18 cellular contexts compared by ENCODE assay signal in the genomic region with DNA sequence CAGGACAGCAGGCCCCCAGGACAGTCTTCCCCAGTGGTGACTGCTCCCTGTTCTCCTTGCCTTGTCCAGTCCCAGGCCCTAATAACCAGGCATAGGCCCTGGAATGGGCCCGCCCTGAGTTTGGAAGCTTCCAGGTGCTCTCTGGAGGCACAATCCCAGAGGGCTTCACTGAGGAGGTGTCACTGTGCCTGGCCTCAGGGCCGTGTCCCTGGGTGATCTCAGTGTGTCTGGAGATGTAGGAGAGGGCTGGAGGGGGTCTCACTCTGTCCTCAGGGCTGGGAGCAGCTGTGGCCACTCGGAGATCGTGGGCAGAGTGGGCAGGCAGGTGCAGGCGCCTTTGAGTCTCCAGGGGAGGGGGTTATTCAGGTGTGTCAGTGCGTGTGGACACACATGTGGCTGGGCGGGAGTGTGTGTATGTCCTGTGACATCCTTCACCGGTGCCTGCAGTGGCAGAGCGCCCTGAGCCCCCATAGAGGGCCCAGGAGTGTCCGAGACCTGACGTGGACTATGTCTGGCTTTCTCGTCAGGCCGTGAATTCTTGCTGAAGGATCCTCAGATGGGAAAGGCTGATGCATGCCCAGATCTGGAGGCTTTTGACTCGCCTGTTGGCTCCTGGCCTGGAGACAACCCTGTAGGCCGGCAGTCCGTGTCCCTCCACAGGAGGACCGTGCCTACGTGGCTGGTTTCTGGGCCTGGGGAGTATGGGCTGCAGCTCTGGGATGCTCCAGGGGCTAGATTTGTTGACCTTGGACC. TPM values are rescaled to one million over a fixed set of nuclear protein-coding genes. Genes with fewer than 3 reads are reported as not detected.
A peak's percentile ranks its signal among the peaks of the same experiment; 100 is the strongest.
DNase-seq lines count a peak whose midpoint lies in the region; ATAC-seq and TF ChIP-seq lines count a peak whose summit lies in the region.
"Had no signal": no experiment of that assay in that cellular context is flagged by ENCODE, and none has a peak within 500 bp of the region (broad histone marks: within the 10 kb centered on the region; RNA-seq: fewer than 3 reads in every experiment).

No MANE protein-coding gene starts in this region.

- H3K9me3 ChIP-seq in heart right ventricle (no peaks in the 10 kb centered on the region), neuronal stem cell (replicated peaks in 1 of 2; ENCODE audit: control insufficient read depth in 2 of 2, insufficient read depth in 1 of 2, low read depth in 1 of 2, low read length in 2 of 2) (no peaks in the 10 kb centered on the region), aorta (ENCODE audit: control insufficient read depth, low read length) (no peaks in the 10 kb centered on the region), mesenchymal stem cell (ENCODE audit: control insufficient read depth, low read length) (no peaks in the 10 kb centered on the region)
- H3K9me3 ChIP-seq: vagina had no signal

- H3K27ac ChIP-seq in heart right ventricle (no peak overlapping the region), neuronal stem cell (replicated peaks; ENCODE audit: low read length) (no peak overlapping the region), aorta (ENCODE audit: low read depth in 1 of 2, low read length in 2 of 2) (no peak overlapping the region), mesenchymal stem cell (ENCODE audit: low read length, poor library complexity, severe bottlenecking) (no peak overlapping the region)
- H3K27ac ChIP-seq: RWPE1, skin epidermis, vagina had no signal

- H3K23ac ChIP-seq in neuronal stem cell (ENCODE audit: low read depth, low read length, poor library complexity) (no peak overlapping the region), mesenchymal stem cell (ENCODE audit: low read length in 2 of 2) (no peak overlapping the region)

- H3K14ac ChIP-seq in neuronal stem cell (ENCODE audit: low read length): no peak overlapping the region
- H3K14ac ChIP-seq in mesenchymal stem cell (ENCODE audit: low read length in 2 of 2): no peak overlapping the region

- no peak overlapping the region for H3K4me2 ChIP-seq in neuronal stem cell (ENCODE audit: insufficient read depth, low read length, poor library complexity, severe bottlenecking)
- no peak overlapping the region for H3K4me2 ChIP-seq in mesenchymal stem cell (ENCODE audit: low read length, poor library complexity, severe bottlenecking)

- H2AFZ ChIP-seq in neuronal stem cell (ENCODE audit: low read length) (no peak overlapping the region), mesenchymal stem cell (ENCODE audit: low read depth, low read length) (no peak overlapping the region)

- H3K36me3 ChIP-seq in heart right ventricle (no peaks in the 10 kb centered on the region), neuronal stem cell (replicated peaks in 1 of 2; ENCODE audit: control insufficient read depth in 2 of 2, insufficient read depth in 2 of 2, low read length in 2 of 2) (no peaks in the 10 kb centered on the region), aorta (ENCODE audit: control insufficient read depth in 1 of 2, insufficient read depth in 2 of 2, low read length in 1 of 2) (no peaks in the 10 kb centered on the region), mesenchymal stem cell (ENCODE audit: control insufficient read depth in 1 of 2, insufficient read depth in 2 of 2, low read depth in 1 of 2, low read length in 2 of 2) (no peaks in the 10 kb centered on the region)
- H3K36me3 ChIP-seq: vagina had no signal

- H2AK5ac ChIP-seq in neuronal stem cell (ENCODE audit: low read depth, low read length) (peak overlapping the region; percentile 61), mesenchymal stem cell (ENCODE audit: low read length, severe bottlenecking) (no peak overlapping the region)

- intact Hi-C loops in Right ventricle myocardium superior (cut with DNase I): loop anchor here (10.0 kb wide), 1 partner anchor 68 kb away; a partner anchor contains a TSS
- intact Hi-C loops in heart right ventricle (cut with DNase I): no loop called here
- intact Hi-C loops in aorta (cut with DNase I): no loop called here

- peak overlapping the region; percentile 11 for H2BK15ac ChIP-seq in neuronal stem cell (ENCODE audit: low read length)
- H2BK15ac ChIP-seq in mesenchymal stem cell (ENCODE audit: low read depth, poor library complexity, severe bottlenecking): no peak overlapping the region

- H3K9ac ChIP-seq in neuronal stem cell (ENCODE audit: low read depth, low read length, poor library complexity): peak overlapping the region; percentile 21
- no peak overlapping the region for H3K9ac ChIP-seq in mesenchymal stem cell (ENCODE audit: low read length)

- ATAC-seq in Right ventricle myocardium superior (ENCODE audit: poor library complexity) (no peak), heart right ventricle (no peak), aorta (ENCODE audit: low FRiP score) (no peak), HG03095 (IDR thresholded peaks at IDR 0.05; ENCODE audit: unreplicated experiment) (no peak)

- H4K91ac ChIP-seq in neuronal stem cell (ENCODE audit: low read depth, low read length, poor library complexity) (peak overlapping the region; percentile 53), mesenchymal stem cell (ENCODE audit: low read length) (no peak overlapping the region)

- 81 to 82% methylated on average over 18 of the region's 18 CpGs for WGBS in heart right ventricle, 2 donors
- no CpG with 5 or more reads among the region's 18 CpGs for WGBS in neuronal stem cell (ENCODE audit: extremely low coverage in 2 of 2, insufficient read length in 2 of 2, insufficient replicate concordance in 1 of 2), 2 donors
- 78% methylated on average over 18 of the region's 18 CpGs for WGBS in aorta, 2 donors
- 87% methylated on average over 18 of the region's 18 CpGs for WGBS in mesenchymal stem cell

- no peak overlapping the region for H2BK12ac ChIP-seq in neuronal stem cell (ENCODE audit: low read length)
- no peak overlapping the region for H2BK12ac ChIP-seq in mesenchymal stem cell (ENCODE audit: low read length in 2 of 2)

- H2BK5ac ChIP-seq in neuronal stem cell (ENCODE audit: low read length): peak overlapping the region; percentile 13
- H2BK5ac ChIP-seq in mesenchymal stem cell (ENCODE audit: low read depth, low read length, poor library complexity, severe bottlenecking): no peak overlapping the region

- H3K18ac ChIP-seq in neuronal stem cell (ENCODE audit: low read length): peak overlapping the region; percentile 17
- H3K18ac ChIP-seq in mesenchymal stem cell (ENCODE audit: low read depth in 1 of 2, low read length in 2 of 2): no peak overlapping the region

- H3K79me1 ChIP-seq in neuronal stem cell (ENCODE audit: low read depth, low read length) (peaks cover 3% of the 10 kb centered on the region), mesenchymal stem cell (replicated peaks; ENCODE audit: low read length, poor library complexity, severe bottlenecking) (no peaks in the 10 kb centered on the region)

- H3K4me1 ChIP-seq in heart right ventricle (no peaks in the 10 kb centered on the region), neuronal stem cell (ENCODE audit: control insufficient read depth in 2 of 2, insufficient read depth in 1 of 2, low read depth in 1 of 2, low read length in 2 of 2) (peaks cover 0 to 2% of the 10 kb centered on the region in 2 donors), aorta (ENCODE audit: control insufficient read depth in 1 of 2, insufficient read depth in 2 of 2, low read length in 2 of 2) (no peaks in the 10 kb centered on the region), mesenchymal stem cell (ENCODE audit: control insufficient read depth, insufficient read depth, low read depth, low read length) (peaks cover 3% of the 10 kb centered on the region)
- H3K4me1 ChIP-seq: vagina had no signal

- H3K4ac ChIP-seq in neuronal stem cell (ENCODE audit: low read length) (no peak overlapping the region), mesenchymal stem cell (ENCODE audit: low read depth in 1 of 2, low read length in 2 of 2) (no peak overlapping the region)

- H4K8ac ChIP-seq in neuronal stem cell (ENCODE audit: low read depth, low read length) (no peak overlapping the region), mesenchymal stem cell (ENCODE audit: low read length) (no peak overlapping the region)

- peak overlapping the region; percentile 31 for H2BK120ac ChIP-seq in neuronal stem cell (ENCODE audit: low read depth, low read length)
- H2BK120ac ChIP-seq in mesenchymal stem cell (ENCODE audit: low read depth, low read length): no peak overlapping the region

- H3K4me3 ChIP-seq in heart right ventricle: no peak overlapping the region
- H3K4me3 ChIP-seq in neuronal stem cell (ENCODE audit: low read length in 2 of 2): no peak overlapping the region
- no peak overlapping the region for H3K4me3 ChIP-seq in aorta (ENCODE audit: low read length in 2 of 2)
- no peak overlapping the region for H3K4me3 ChIP-seq in mesenchymal stem cell (ENCODE audit: insufficient read depth in 1 of 2, low read depth in 1 of 2, low read length in 2 of 2)
- H3K4me3 ChIP-seq: skin epidermis, vagina had no signal

- TF ChIP-seq CTCF in heart right ventricle (IDR thresholded peaks at IDR 0.05): no peak

- H3K27me3 ChIP-seq in heart right ventricle (peaks cover 0 to 5% (median 0%) of the 10 kb centered on the region in 7 donors), neuronal stem cell (ENCODE audit: control insufficient read depth in 3 of 3, insufficient read depth in 3 of 3, low read depth in 1 of 3, low read length in 3 of 3) (peaks cover 0 to 65% (median 0%) of the 10 kb centered on the region in 3 experiments), aorta (ENCODE audit: control insufficient read depth in 1 of 2, insufficient read depth in 2 of 2, low read length in 1 of 2) (no peaks in the 10 kb centered on the region), mesenchymal stem cell (ENCODE audit: control insufficient read depth in 1 of 2, insufficient read depth in 1 of 2, low read length in 2 of 2) (peaks cover 36 to 78% of the 10 kb centered on the region in 2 experiments)
- H3K27me3 ChIP-seq: vagina had no signal

- DNase-seq in Right ventricle myocardium superior (peak; percentile 32), heart right ventricle (no peak), cerebellar cortex (ENCODE audit: low spot score) (peak; percentile 64), neuronal stem cell (ENCODE audit: low spot score) (no peak), aorta (peak; percentile 34 to 62), mesenchymal stem cell (no peak), mucosa of gallbladder (ENCODE audit: low spot score) (no peak)
- DNase-seq: activated CD4-positive, CD25-positive, alpha-beta regulatory T cell; cerebellar nuclear complex; NCI-H1105; stimulated activated naive CD4-positive, alpha-beta T cell had no signal

RNA-seq across cellular contexts. Expression of a gene that starts 5.5 kb away (rescaled TPM):
- not detected for total RNA-seq in Right ventricle myocardium superior
- not detected for total RNA-seq in heart right ventricle
- not detected for polyA plus RNA-seq in heart right ventricle
- polyA plus RNA-seq in neuronal stem cell (2013, experiment 1 of 2): not detected
- not detected for polyA plus RNA-seq in neuronal stem cell (2013, experiment 2 of 2)
- not detected for total RNA-seq in aorta
- not detected for polyA plus RNA-seq in aorta
- polyA plus RNA-seq in mesenchymal stem cell (2013, experiment 1 of 2): not detected
- polyA plus RNA-seq in mesenchymal stem cell (2013, experiment 2 of 2): not detected
- not detected for total RNA-seq in mucosa of gallbladder
- total RNA-seq: Calu3, fibroblast of villous mesenchyme, vagina had no signal
- polyA plus RNA-seq: adipose tissue had no signal

RNA-seq across cellular contexts. Expression of a gene that starts 28.7 kb away (rescaled TPM):
- not detected for total RNA-seq in Right ventricle myocardium superior
- not detected for total RNA-seq in heart right ventricle
- polyA plus RNA-seq in heart right ventricle: under 1 TPM in 1 of 2 donors, not detected in 1; 0.12 TPM
- 0.10 TPM for polyA plus RNA-seq in neuronal stem cell (2013, experiment 1 of 2)
- 0.08 TPM for polyA plus RNA-seq in neuronal stem cell (2013, experiment 2 of 2)
- total RNA-seq in aorta: not detected
- polyA plus RNA-seq in aorta: not detected
- 0.08 TPM for polyA plus RNA-seq in mesenchymal stem cell (2013, experiment 1 of 2)
- polyA plus RNA-seq in mesenchymal stem cell (2013, experiment 2 of 2): not detected
- not detected for total RNA-seq in mucosa of gallbladder
- total RNA-seq: Calu3, fibroblast of villous mesenchyme, vagina had no signal

RNA-seq across cellular contexts. Expression of a gene that starts 33.0 kb away (rescaled TPM):
- total RNA-seq in Right ventricle myocardium superior: 0.75 TPM
- total RNA-seq in heart right ventricle: 1 to 10 TPM in 1 of 10 donors, under 1 TPM in 9; 0.27 to 1.3 (median 0.42) TPM
- under 1 TPM; 0.19 to 0.29 TPM for polyA plus RNA-seq in heart right ventricle
- 2.6 TPM for polyA plus RNA-seq in neuronal stem cell (2013, experiment 1 of 2)
- 2.5 TPM for polyA plus RNA-seq in neuronal stem cell (2013, experiment 2 of 2)
- total RNA-seq in aorta: 1 to 10 TPM in 1 of 2 donors, under 1 TPM in 1; 0.78 to 2.9 TPM
- 1 to 10 TPM in 1 of 2 donors, under 1 TPM in 1; 0.72 to 1.1 TPM for polyA plus RNA-seq in aorta
- 0.54 TPM for polyA plus RNA-seq in mesenchymal stem cell (2013, experiment 1 of 2)
- polyA plus RNA-seq in mesenchymal stem cell (2013, experiment 2 of 2): 0.40 TPM
- total RNA-seq in mucosa of gallbladder: 1.7 TPM

RNA-seq across cellular contexts. Expression of a gene that starts 33.5 kb away (rescaled TPM):
- total RNA-seq in Right ventricle myocardium superior (6.7 TPM), heart right ventricle (10 to 100 TPM in 1 of 10 donors, 1 to 10 TPM in 9; 1.8 to 13.1 (median 3.3) TPM), aorta (10 to 100 TPM; 19.0 to 20.1 TPM), mucosa of gallbladder (18.2 TPM)
- polyA plus RNA-seq in heart right ventricle (1 to 10 TPM; 4.5 to 6.4 TPM), aorta (10 to 100 TPM; 10.8 to 23.8 TPM)
- 7.9 TPM for polyA plus RNA-seq in neuronal stem cell (2013, experiment 1 of 2)
- polyA plus RNA-seq in neuronal stem cell (2013, experiment 2 of 2): 8.0 TPM
- polyA plus RNA-seq in mesenchymal stem cell (2013, experiment 1 of 2): 11.6 TPM
- 13.4 TPM for polyA plus RNA-seq in mesenchymal stem cell (2013, experiment 2 of 2)

RNA-seq across cellular contexts. Expression of a gene that starts 49.9 kb away (rescaled TPM):
- total RNA-seq in Right ventricle myocardium superior: 34.6 TPM
- total RNA-seq in heart right ventricle: 10 to 100 TPM; 40.8 to 51.0 (median 44.9) TPM
- 10 to 100 TPM; 35.0 to 54.9 TPM for polyA plus RNA-seq in heart right ventricle
- 111 TPM for polyA plus RNA-seq in neuronal stem cell (2013, experiment 1 of 2)
- polyA plus RNA-seq in neuronal stem cell (2013, experiment 2 of 2): 113 TPM
- 10 to 100 TPM; 45.5 to 71.1 TPM for total RNA-seq in aorta
- 10 to 100 TPM; 26.2 to 80.1 TPM for polyA plus RNA-seq in aorta
- polyA plus RNA-seq in mesenchymal stem cell (2013, experiment 1 of 2): 57.9 TPM
- 60.9 TPM for polyA plus RNA-seq in mesenchymal stem cell (2013, experiment 2 of 2)
- 64.2 TPM for total RNA-seq in mucosa of gallbladder

Comparison
In these comparisons a context has a peak if more than half of its experiments do, and no peak if none do; other contexts are left out.
1. DNase-seq: peak in Right ventricle myocardium superior (single experiment), cerebellar cortex (single experiment) and aorta (2 of 2); none in heart right ventricle (0 of 2), neuronal stem cell (single experiment), mesenchymal stem cell (single experiment) and mucosa of gallbladder (single experiment).